13 cellular contexts compared by ENCODE assay signal in genomic region chr1:43799656-43800629, GRCh38.
DNase-seq lines count a peak whose midpoint lies in the region; TF ChIP-seq lines count a peak whose summit lies in the region.
"Had no signal": no experiment of that assay in that cellular context is flagged by ENCODE, and none has a peak within 500 bp of the region (broad histone marks: within the 10 kb centered on the region; RNA-seq: fewer than 3 reads in every experiment).

No MANE protein-coding gene starts in this region.

- DNase-seq in activated T-cell treated with anti-CD3 and anti-CD28 coated beads, Interleukin-2, amount 50 U/mL, for 24 hours = no peak
- DNase-seq in activated T-cell treated with anti-CD3 and anti-CD28 coated beads for 4 hours (no peak), SJCRH30 (peak; percentile 80 to 85), fibroblast of the aortic adventitia (ENCODE audit: low read depth) (peak; percentile 71), SKM-1 treated with dmso at 0.1 percent for 144 hours (lab: John Stamatoyannopoulos, UW; ENCODE audit: unreplicated experiment) (no peak), DMS153 treated with DMSO at 0.1 percent for 48 hours (lab: John Stamatoyannopoulos, UW; ENCODE audit: unreplicated experiment) (no peak)
- no peak for DNase-seq in activated effector memory CD4-positive, alpha-beta T cell treated with anti-CD3 and anti-CD28 coated beads, Interleukin-2, amount 50 U/mL, for 16 hours
- DNase-seq: activated B cell treated with CpG ODN at 0.5 μM for 24 hours; effector memory CD4-positive, alpha-beta T cell; naive B cell; stimulated activated naive CD4-positive, alpha-beta T cell treated with Interleukin-2 at 50 U/mL for 16 hours had no signal

- no peak overlapping the region for H3K4me3 Mint-ChIP-seq in activated T-cell treated with anti-CD3 and anti-CD28 coated beads, Interleukin-2, amount 50 U/mL, for 24 hours
- H3K4me3 Mint-ChIP-seq in stimulated activated naive CD8-positive, alpha-beta T cell treated with anti-CD3 and anti-CD28 coated beads, Interleukin-15, Interleukin-2, amounts not matched to agents 100 ng/mL and 50 ng/mL, for 24 hours = no peak overlapping the region
- H3K4me3 Mint-ChIP-seq: activated B cell treated with CpG ODN at 0.5 μM for 24 hours; activated naive CD4-positive, alpha-beta T cell treated with anti-CD3 and anti-CD28 coated beads, Interleukin-2, amount 50 U/mL, for 24 hours; naive B cell had no signal

- peaks cover 10% of the 10 kb centered on the region for H3K4me1 Mint-ChIP-seq in activated T-cell treated with anti-CD3 and anti-CD28 coated beads, Interleukin-2, amount 50 U/mL, for 24 hours (ENCODE audit: low read depth)
- H3K4me1 Mint-ChIP-seq in stimulated activated naive CD8-positive, alpha-beta T cell treated with anti-CD3 and anti-CD28 coated beads, Interleukin-15, Interleukin-2, amounts not matched to agents 100 ng/mL and 50 ng/mL, for 24 hours (ENCODE audit: low read depth) = peaks cover 14% of the 10 kb centered on the region
- H3K4me1 Mint-ChIP-seq: activated B cell treated with CpG ODN at 0.5 μM for 24 hours; activated naive CD4-positive, alpha-beta T cell treated with anti-CD3 and anti-CD28 coated beads, Interleukin-2, amount 50 U/mL, for 24 hours had no signal

- H3K36me3 Mint-ChIP-seq in activated T-cell treated with anti-CD3 and anti-CD28 coated beads, Interleukin-2, amount 50 U/mL, for 24 hours (ENCODE audit: low read depth) = peaks cover 19% of the 10 kb centered on the region
- peaks cover 4% of the 10 kb centered on the region for H3K36me3 Mint-ChIP-seq in stimulated activated naive CD8-positive, alpha-beta T cell treated with anti-CD3 and anti-CD28 coated beads, Interleukin-15, Interleukin-2, amounts not matched to agents 100 ng/mL and 50 ng/mL, for 24 hours (ENCODE audit: low read depth)

- peak overlapping the region; percentile 81 for H3K27ac ChIP-seq in SJCRH30

- H3K4me1 ChIP-seq in SJCRH30 = peaks cover 25% of the 10 kb centered on the region

- no peak overlapping the region for H3K4me3 ChIP-seq in SJCRH30
- H3K4me3 ChIP-seq in fibroblast of the aortic adventitia (ENCODE audit: low read depth, low read length) = no peak overlapping the region

- no peak for TF ChIP-seq CTCF in fibroblast of the aortic adventitia (IDR thresholded peaks at IDR 0.05; ENCODE audit: insufficient read depth, low read length)

- no peaks in the 10 kb centered on the region for H3K27me3 Mint-ChIP-seq in activated T-cell treated with anti-CD3 and anti-CD28 coated beads, Interleukin-2, amount 50 U/mL, for 24 hours
- no peaks in the 10 kb centered on the region for H3K27me3 Mint-ChIP-seq in stimulated activated naive CD8-positive, alpha-beta T cell treated with anti-CD3 and anti-CD28 coated beads, Interleukin-15, Interleukin-2, amounts not matched to agents 100 ng/mL and 50 ng/mL, for 24 hours
- H3K27me3 Mint-ChIP-seq: activated B cell treated with CpG ODN at 0.5 μM for 24 hours; activated naive CD4-positive, alpha-beta T cell treated with anti-CD3 and anti-CD28 coated beads, Interleukin-2, amount 50 U/mL, for 24 hours; naive B cell had no signal

- H3K27ac Mint-ChIP-seq in activated T-cell treated with anti-CD3 and anti-CD28 coated beads, Interleukin-2, amount 50 U/mL, for 24 hours = peak overlapping the region; percentile 75
- H3K27ac Mint-ChIP-seq in stimulated activated naive CD8-positive, alpha-beta T cell treated with anti-CD3 and anti-CD28 coated beads, Interleukin-15, Interleukin-2, amounts not matched to agents 100 ng/mL and 50 ng/mL, for 24 hours = peak overlapping the region; percentile 65
- H3K27ac Mint-ChIP-seq: activated B cell treated with CpG ODN at 0.5 μM for 24 hours; activated naive CD4-positive, alpha-beta T cell treated with anti-CD3 and anti-CD28 coated beads, Interleukin-2, amount 50 U/mL, for 24 hours had no signal

- no peaks in the 10 kb centered on the region; the same call in 1 of the 2 replicates for H3K9me3 ChIP-seq in SJCRH30 (replicated peaks)

- no peaks in the 10 kb centered on the region for H3K27me3 ChIP-seq in SJCRH30

- no peaks in the 10 kb centered on the region for H3K36me3 ChIP-seq in SJCRH30

- no peaks in the 10 kb centered on the region for H3K9me3 Mint-ChIP-seq in activated T-cell treated with anti-CD3 and anti-CD28 coated beads, Interleukin-2, amount 50 U/mL, for 24 hours
- no peaks in the 10 kb centered on the region for H3K9me3 Mint-ChIP-seq in stimulated activated naive CD8-positive, alpha-beta T cell treated with anti-CD3 and anti-CD28 coated beads, Interleukin-15, Interleukin-2, amounts not matched to agents 100 ng/mL and 50 ng/mL, for 24 hours
- H3K9me3 Mint-ChIP-seq: activated naive CD4-positive, alpha-beta T cell treated with anti-CD3 and anti-CD28 coated beads, Interleukin-2, amount 50 U/mL, for 24 hours had no signal

Comparison
In these comparisons a context has a peak if more than half of its experiments do, and no peak if none do; other contexts are left out.
1. DNase-seq: peak in SJCRH30 (2 of 2) and fibroblast of the aortic adventitia (single experiment); none in activated T-cell treated with anti-CD3 and anti-CD28 coated beads, Interleukin-2, amount 50 U/mL, for 24 hours (single experiment), activated T-cell treated with anti-CD3 and anti-CD28 coated beads for 4 hours (single experiment), activated effector memory CD4-positive, alpha-beta T cell treated with anti-CD3 and anti-CD28 coated beads, Interleukin-2, amount 50 U/mL, for 16 hours (single experiment), SKM-1 treated with dmso at 0.1 percent for 144 hours (single experiment) and DMS153 treated with DMSO at 0.1 percent for 48 hours (single experiment).